8 cellular contexts compared by ENCODE assay signal in genomic region chr1:43930168-43930948, GRCh38. TPM values are rescaled to one million over a fixed set of nuclear protein-coding genes. Genes with fewer than 3 reads are reported as not detected.
DNase-seq lines count a peak whose midpoint lies in the region; ATAC-seq, FAIRE-seq and TF ChIP-seq lines count a peak whose summit lies in the region.

No MANE protein-coding gene starts in this region.

- H3K4me1 ChIP-seq in H1 (replicated peaks in 1 of 4; ENCODE audit: control insufficient read depth in 3 of 4, insufficient read depth in 4 of 4, low read length in 3 of 4) (peaks cover 9 to 22% (median 17%) of the 10 kb centered on the region in 4 experiments), gastrocnemius medialis (peaks cover 11 to 16% of the 10 kb centered on the region in 2 donors)

- peaks cover 0 to 8% (median 4%) of the 10 kb centered on the region in 4 experiments; a peak in 5 of 7 replicates for H3K27me3 ChIP-seq in H1 (replicated peaks in 1 of 4; ENCODE audit: control insufficient read depth in 3 of 4, extremely low read depth in 1 of 4, insufficient read depth in 3 of 4, low read length in 3 of 4)
- H3K27me3 ChIP-seq in gastrocnemius medialis, result no peaks in the 10 kb centered on the region

- peaks cover 25% of the 10 kb centered on the region for H3K27me3 Mint-ChIP-seq in activated naive CD4-positive, alpha-beta T cell treated with anti-CD3 and anti-CD28 coated beads for 36 hours (ENCODE audit: low read depth)

- no peak overlapping the region for H3K4me3 Mint-ChIP-seq in activated naive CD4-positive, alpha-beta T cell treated with anti-CD3 and anti-CD28 coated beads for 36 hours

- H2BK15ac ChIP-seq in H1 (ENCODE audit: low read length), result peak overlapping the region; percentile 89; the same call in 1 of the 2 replicates

- H3K4me3 ChIP-seq in LNCaP clone FGC (ENCODE audit: low read depth, low read length) (no peak overlapping the region), H1 (ENCODE audit: extremely low read depth in 1 of 4, insufficient read depth in 2 of 4, low read depth in 3 of 4, low read length in 4 of 4) (no peak overlapping the region), gastrocnemius medialis (no peak overlapping the region)

- H3K18ac ChIP-seq in H1 (ENCODE audit: extremely low read depth, low read length), result peak overlapping the region; percentile 80

- no peak overlapping the region for H2BK120ac ChIP-seq in H1 (replicated peaks; ENCODE audit: low read depth, low read length)

- H3K23ac ChIP-seq in H1 (ENCODE audit: insufficient read length), result no peak overlapping the region

- peak overlapping the region; percentile 22 for H4K91ac ChIP-seq in H1 (replicated peaks; ENCODE audit: insufficient read length, low read length)

- in situ Hi-C loops in gastrocnemius medialis (cut with MboI; ENCODE audit: low sequenced_read_pairs in 4 of 4), result loop anchor here in 3 of 4 donors (5.0 to 25.0 kb wide), 4 partner anchors 158 to 393 kb away; partner anchors contain the start of gene PTPRF (in 2 of the 3)

- TF ChIP-seq CTCF in LNCaP clone FGC (IDR thresholded peaks at IDR 0.05; ENCODE audit: control insufficient read depth, extremely low read depth, insufficient read depth) (peak; percentile 42; the same call in 1 of the 2 replicates), H1 (IDR thresholded peaks at IDR 0.05; ENCODE audit: control extremely low read depth in 1 of 3, insufficient read depth in 1 of 3, low read depth in 1 of 3, low read length in 3 of 3) (peak in 2 of 3 experiments; percentile 70 to 80; a peak in 3 of 4 replicates), gastrocnemius medialis (IDR thresholded peaks at IDR 0.05 in 4 of 5, conservative IDR thresholded peaks at IDR 0.05 in 1 of 5) (peak in 3 of 5 experiments; percentile 6 to 32 (median 25))

- H3K56ac ChIP-seq in H1 (replicated peaks; ENCODE audit: insufficient read length, low read depth, low read length), result no peak overlapping the region

- intact Hi-C loops in activated naive CD4-positive, alpha-beta T cell treated with anti-CD3 and anti-CD28 coated beads for 36 hours (cut with micrococcal nuclease), result loop anchor here (5.0 to 10.0 kb wide), 3 partner anchors 98 to 706 kb away; partner anchors contain the start of gene HYI
- intact Hi-C loops in gastrocnemius medialis (cut with DNase I; ENCODE audit: low total_unique reads), result loop anchor here (5.0 kb wide), 1 partner anchor 398 kb away; the partner anchor contains the start of gene PTPRF

- no peak overlapping the region for H4K5ac ChIP-seq in H1 (ENCODE audit: insufficient read length, low read depth, low read length)

- H3K36me3 Mint-ChIP-seq in activated naive CD4-positive, alpha-beta T cell treated with anti-CD3 and anti-CD28 coated beads for 36 hours (ENCODE audit: low read depth), result peaks cover 6% of the 10 kb centered on the region

- no peak overlapping the region for H3K14ac ChIP-seq in H1 (ENCODE audit: insufficient read length)

- H3K9ac ChIP-seq in H1 (replicated peaks in 1 of 4; ENCODE audit: extremely low read depth in 1 of 4, low read depth in 3 of 4, low read length in 3 of 4), result no peak overlapping the region

- H3K9me3 Mint-ChIP-seq in activated naive CD4-positive, alpha-beta T cell treated with anti-CD3 and anti-CD28 coated beads for 36 hours, result no peaks in the 10 kb centered on the region

- no peak overlapping the region for H2BK20ac ChIP-seq in H1 (ENCODE audit: low read length)

- no peaks in the 10 kb centered on the region for H3K36me3 ChIP-seq in H1 (ENCODE audit: control insufficient read depth in 2 of 4, insufficient read depth in 4 of 4, low read length in 3 of 4)
- H3K36me3 ChIP-seq in gastrocnemius medialis, result peaks cover 0 to 13% of the 10 kb centered on the region in 2 donors

- H3K4ac ChIP-seq in H1 (replicated peaks; ENCODE audit: insufficient read length, low read depth, low read length), result no peak overlapping the region

- no peak overlapping the region for H3K4me2 ChIP-seq in H1 (ENCODE audit: insufficient read depth in 1 of 2, low read depth in 2 of 2, low read length in 2 of 2)

- H4K8ac ChIP-seq in H1 (ENCODE audit: extremely low read depth, insufficient read depth, low read length), result no peak overlapping the region

- H3K79me1 ChIP-seq in H1 (ENCODE audit: low read depth, low read length), result no peaks in the 10 kb centered on the region

- peaks cover 7% of the 10 kb centered on the region; the same call in 1 of the 2 replicates for H3K23me2 ChIP-seq in H1 (ENCODE audit: low read depth, low read length)

- H3K4me1 Mint-ChIP-seq in activated naive CD4-positive, alpha-beta T cell treated with anti-CD3 and anti-CD28 coated beads for 36 hours (ENCODE audit: low read depth), result peaks cover 12% of the 10 kb centered on the region

- no peak overlapping the region for H3K27ac Mint-ChIP-seq in activated naive CD4-positive, alpha-beta T cell treated with anti-CD3 and anti-CD28 coated beads for 36 hours

- TF ChIP-seq POLR2A in H1 (IDR thresholded peaks at IDR 0.05; ENCODE audit: control extremely low read depth in 1 of 2, low read depth in 2 of 2, low read length in 2 of 2), result no peak
- TF ChIP-seq POLR2A in gastrocnemius medialis (IDR thresholded peaks at IDR 0.05), result no peak

- H2BK12ac ChIP-seq in H1 (ENCODE audit: low read depth, low read length), result peak overlapping the region; percentile 97; the same call in 1 of the 2 replicates

- H4K20me1 ChIP-seq in H1 (replicated peaks in 1 of 2; ENCODE audit: control insufficient read depth in 1 of 2, insufficient read depth in 2 of 2, low read length in 2 of 2), result no peaks in the 10 kb centered on the region

- CTCF ChIA-PET in activated naive CD4-positive, alpha-beta T cell treated with anti-CD3 and anti-CD28 coated beads for 36 hours (lab: Charles Lee), result interaction anchor here (0.6 to 11.7 kb wide), 6 partner anchors 9 to 464 kb away, joined by 3 to 246 read pairs (median 4); no protein-coding TSS in a partner anchor
- CTCF ChIA-PET in H1 (lab: Charles Lee; ENCODE audit: partially characterized antibody), result interaction anchor here (0.5 to 18.6 kb wide), 67 partner anchors 9 to 1063 kb away, joined by 3 to 618 read pairs (median 4); partner anchors contain the start of genes B4GALT2, IPO13 and SLC6A9

- no peaks in the 10 kb centered on the region for H3K9me3 ChIP-seq in H1 (ENCODE audit: insufficient read depth in 2 of 2, low read depth in 1 of 2, low read length in 1 of 2)
- no peaks in the 10 kb centered on the region for H3K9me3 ChIP-seq in gastrocnemius medialis

- no peak overlapping the region; the same call in 1 of the 2 replicates for H2AK5ac ChIP-seq in H1 (ENCODE audit: low read depth, low read length)

- no peak for FAIRE-seq in H1 (lab: Jason Lieb, UNC)

- no peaks in the 10 kb centered on the region for H3K79me2 ChIP-seq in H1 (ENCODE audit: control insufficient read depth in 1 of 2, insufficient read depth in 2 of 2, low read length in 2 of 2)

- peak overlapping the region; percentile 83 for H2BK5ac ChIP-seq in H1 (ENCODE audit: low read depth, low read length)

- peak; percentile 42 for DNase-seq in activated naive CD4-positive, alpha-beta T cell treated with anti-CD3 and anti-CD28 coated beads for 36 hours
- DNase-seq in activated naive CD4-positive, alpha-beta T cell treated with Interleukin-2 at 50 U/mL for 16 hours, result no peak
- DNase-seq in LNCaP clone FGC (ENCODE audit: low read depth), result no peak
- DNase-seq in H1 (ENCODE audit: low read depth in 1 of 2, low spot score in 2 of 2), result peak in 1 of 2 experiments; percentile 68
- no peak for DNase-seq in gastrocnemius medialis
- DNase-seq in foreskin melanocyte, result no peak
- no peak for DNase-seq in HPDE6-E6E7 (ENCODE audit: extremely low spot score)
- no peak for DNase-seq in GDM1 (lab: John Stamatoyannopoulos, UW)

- no peak for TF ChIP-seq EP300 in H1 (IDR thresholded peaks at IDR 0.05; ENCODE audit: borderline replicate concordance in 1 of 2, low read depth in 2 of 2, low read length in 2 of 2)

- no peak for ATAC-seq in gastrocnemius medialis

- H3K27ac ChIP-seq in H1 (ENCODE audit: low read depth, low read length) (no peak overlapping the region), gastrocnemius medialis (peak overlapping the region in 2 of 4 donors; percentile 11 to 27)

- 88% methylated on average over 10 of the region's 10 CpGs; no CpG with 5 or more reads in 1 of the 2 experiments for WGBS in H1 (ENCODE audit: extremely low coverage in 1 of 2, insufficient coverage in 1 of 2, insufficient read length in 1 of 2, insufficient replicate concordance in 2 of 2, low coverage in 1 of 2, low lambda C conversion rate in 2 of 2, missing lambda C conversion rate in 1 of 2), 2 experiments

- POLR2A ChIA-PET in H1 (lab: Charles Lee; ENCODE audit: partially characterized antibody), result interaction anchor here (0.7 to 8.0 kb wide), 12 partner anchors 9 to 223 kb away, joined by 3 to 89 read pairs (median 3); partner anchors contain the start of genes IPO13 and ST3GAL3

- H2AFZ ChIP-seq in H1 (ENCODE audit: low read length), result no peak overlapping the region

- TF ChIP-seq RAD21 in H1 (IDR thresholded peaks at IDR 0.05 in 1 of 2, conservative IDR thresholded peaks at IDR 0.05 in 1 of 2; ENCODE audit: low read depth in 2 of 2, low read length in 2 of 2), result peak; percentile 43 to 64; a peak in 3 of 4 replicates

RNA-seq across cellular contexts. Expression of gene ARTN, which starts 3.2 kb away (rescaled TPM):
- not detected for total RNA-seq in activated naive CD4-positive, alpha-beta T cell treated with anti-CD3 and anti-CD28 coated beads for 36 hours
- total RNA-seq in H1 (2021; fragmentation: NEBNext Ultra II Directional; extraction: Animal tissue kit (Norgen Biotek cat#: 25700)), result 22.7 and 23.3 TPM in 2 replicates
- polyA plus RNA-seq in H1 (2011; rRNA removed), result 13.5 and 17.4 TPM in 2 replicates
- polyA plus RNA-seq in H1 (2011; cell fraction: cytosol; rRNA removed), result 17.3 TPM
- 51.9 TPM for polyA plus RNA-seq in H1 (2011; cell fraction: nucleus; rRNA removed)
- polyA plus RNA-seq in H1 (2012, experiment 1 of 2), result 9.2 to 17.1 TPM (median 15.6 TPM) in 4 replicates
- polyA plus RNA-seq in H1 (2012, experiment 2 of 2), result 7.0 TPM
- polyA plus RNA-seq in H1 (2013, experiment 1 of 2), result 19.3 TPM
- polyA plus RNA-seq in H1 (2013, experiment 2 of 2), result 19.6 TPM
- 2.1 and 5.6 TPM in 2 replicates for polyA minus RNA-seq in H1 (2011; rRNA and poly(A)+ RNA removed)
- polyA minus RNA-seq in H1 (2011; cell fraction: cytosol; rRNA and poly(A)+ RNA removed), result 13.7 TPM
- 21.4 TPM for polyA minus RNA-seq in H1 (2011; cell fraction: nucleus; rRNA and poly(A)+ RNA removed)
- 1 to 10 TPM in 1 of 4 donors, under 1 TPM in 1, not detected in 2; 0.25 to 1.8 TPM for total RNA-seq in gastrocnemius medialis

RNA-seq across cellular contexts. Expression of gene IPO13, which starts 16.4 kb away (rescaled TPM):
- total RNA-seq in activated naive CD4-positive, alpha-beta T cell treated with anti-CD3 and anti-CD28 coated beads for 36 hours, result 10 to 100 TPM in 1 of 2 experiments, 1 to 10 TPM in 1; 8.0 to 12.4 TPM
- 20.7 and 23.0 TPM in 2 replicates for total RNA-seq in H1 (2021; fragmentation: NEBNext Ultra II Directional; extraction: Animal tissue kit (Norgen Biotek cat#: 25700))
- polyA plus RNA-seq in H1 (2011; rRNA removed), result 27.0 and 29.4 TPM in 2 replicates
- polyA plus RNA-seq in H1 (2011; cell fraction: cytosol; rRNA removed), result 21.9 TPM
- polyA plus RNA-seq in H1 (2011; cell fraction: nucleus; rRNA removed), result 39.3 TPM
- polyA plus RNA-seq in H1 (2012, experiment 1 of 2), result 17.0 to 24.3 TPM (median 21.8 TPM) in 4 replicates
- polyA plus RNA-seq in H1 (2012, experiment 2 of 2), result 28.0 TPM
- 10.8 TPM for polyA plus RNA-seq in H1 (2013, experiment 1 of 2)
- 10.3 TPM for polyA plus RNA-seq in H1 (2013, experiment 2 of 2)
- 47.8 and 49.9 TPM in 2 replicates for polyA minus RNA-seq in H1 (2011; rRNA and poly(A)+ RNA removed)
- 19.0 TPM for polyA minus RNA-seq in H1 (2011; cell fraction: cytosol; rRNA and poly(A)+ RNA removed)
- 22.4 TPM for polyA minus RNA-seq in H1 (2011; cell fraction: nucleus; rRNA and poly(A)+ RNA removed)
- 100 to 1,000 TPM in 3 of 4 donors, 10 to 100 TPM in 1; 81.9 to 171 (median 105) TPM for total RNA-seq in gastrocnemius medialis

RNA-seq across cellular contexts. Expression of gene DPH2, which starts 39.5 kb away (rescaled TPM):
- 10 to 100 TPM; 22.2 to 27.7 TPM for total RNA-seq in activated naive CD4-positive, alpha-beta T cell treated with anti-CD3 and anti-CD28 coated beads for 36 hours
- total RNA-seq in H1 (2021; fragmentation: NEBNext Ultra II Directional; extraction: Animal tissue kit (Norgen Biotek cat#: 25700)), result 64.9 and 65.3 TPM in 2 replicates
- polyA plus RNA-seq in H1 (2011; rRNA removed), result 92.1 and 163 TPM in 2 replicates
- 86.7 TPM for polyA plus RNA-seq in H1 (2011; cell fraction: cytosol; rRNA removed)
- 239 TPM for polyA plus RNA-seq in H1 (2011; cell fraction: nucleus; rRNA removed)
- polyA plus RNA-seq in H1 (2012, experiment 1 of 2), result 43.5 to 63.1 TPM (median 52.3 TPM) in 4 replicates
- polyA plus RNA-seq in H1 (2012, experiment 2 of 2), result 81.4 TPM
- polyA plus RNA-seq in H1 (2013, experiment 1 of 2), result 39.0 TPM
- 35.0 TPM for polyA plus RNA-seq in H1 (2013, experiment 2 of 2)
- polyA minus RNA-seq in H1 (2011; rRNA and poly(A)+ RNA removed), result 74.9 and 79.0 TPM in 2 replicates
- 53.3 TPM for polyA minus RNA-seq in H1 (2011; cell fraction: cytosol; rRNA and poly(A)+ RNA removed)
- polyA minus RNA-seq in H1 (2011; cell fraction: nucleus; rRNA and poly(A)+ RNA removed), result 78.0 TPM
- total RNA-seq in gastrocnemius medialis, result 10 to 100 TPM; 53.1 to 68.3 (median 55.3) TPM

RNA-seq across cellular contexts. Expression of gene ATP6V0B, which starts 44.4 kb away (rescaled TPM):
- 10 to 100 TPM; 44.2 to 52.6 TPM for total RNA-seq in activated naive CD4-positive, alpha-beta T cell treated with anti-CD3 and anti-CD28 coated beads for 36 hours
- 105 and 106 TPM in 2 replicates for total RNA-seq in H1 (2021; fragmentation: NEBNext Ultra II Directional; extraction: Animal tissue kit (Norgen Biotek cat#: 25700))
- 302 and 308 TPM in 2 replicates for polyA plus RNA-seq in H1 (2011; rRNA removed)
- polyA plus RNA-seq in H1 (2011; cell fraction: cytosol; rRNA removed), result 184 TPM
- 229 TPM for polyA plus RNA-seq in H1 (2011; cell fraction: nucleus; rRNA removed)
- polyA plus RNA-seq in H1 (2012, experiment 1 of 2), result 67.6 to 121 TPM (median 110 TPM) in 4 replicates
- 213 TPM for polyA plus RNA-seq in H1 (2012, experiment 2 of 2)
- 82.5 TPM for polyA plus RNA-seq in H1 (2013, experiment 1 of 2)
- polyA plus RNA-seq in H1 (2013, experiment 2 of 2), result 103 TPM
- polyA minus RNA-seq in H1 (2011; rRNA and poly(A)+ RNA removed), result 81.0 and 107 TPM in 2 replicates
- polyA minus RNA-seq in H1 (2011; cell fraction: cytosol; rRNA and poly(A)+ RNA removed), result 56.4 TPM
- 57.2 TPM for polyA minus RNA-seq in H1 (2011; cell fraction: nucleus; rRNA and poly(A)+ RNA removed)
- total RNA-seq in gastrocnemius medialis, result 100 to 1,000 TPM; 156 to 242 (median 195) TPM

RNA-seq across cellular contexts. Expression of gene B4GALT2, which starts 48.7 kb away (rescaled TPM):
- total RNA-seq in activated naive CD4-positive, alpha-beta T cell treated with anti-CD3 and anti-CD28 coated beads for 36 hours, result 10 to 100 TPM; 18.7 to 19.2 TPM
- total RNA-seq in H1 (2021; fragmentation: NEBNext Ultra II Directional; extraction: Animal tissue kit (Norgen Biotek cat#: 25700)), result 56.5 and 60.6 TPM in 2 replicates
- polyA plus RNA-seq in H1 (2011; rRNA removed), result 121 and 152 TPM in 2 replicates
- 73.9 TPM for polyA plus RNA-seq in H1 (2011; cell fraction: cytosol; rRNA removed)
- polyA plus RNA-seq in H1 (2011; cell fraction: nucleus; rRNA removed), result 116 TPM
- polyA plus RNA-seq in H1 (2012, experiment 1 of 2), result 39.4 to 75.9 TPM (median 64.3 TPM) in 4 replicates
- 69.9 TPM for polyA plus RNA-seq in H1 (2012, experiment 2 of 2)
- 41.5 TPM for polyA plus RNA-seq in H1 (2013, experiment 1 of 2)
- 41.4 TPM for polyA plus RNA-seq in H1 (2013, experiment 2 of 2)
- polyA minus RNA-seq in H1 (2011; rRNA and poly(A)+ RNA removed), result 37.6 and 38.8 TPM in 2 replicates
- 44.5 TPM for polyA minus RNA-seq in H1 (2011; cell fraction: cytosol; rRNA and poly(A)+ RNA removed)
- 39.0 TPM for polyA minus RNA-seq in H1 (2011; cell fraction: nucleus; rRNA and poly(A)+ RNA removed)
- 10 to 100 TPM; 63.5 to 97.8 (median 72.1) TPM for total RNA-seq in gastrocnemius medialis

Comparison
In these comparisons a context has a peak if more than half of its experiments do, and no peak if none do; other contexts are left out.
1. CTCF ChIP-seq: peak in every context shown above with its lines; median percentile 75 in H1; 42 in LNCaP clone FGC; 25 in gastrocnemius medialis.